In genomic region chr16:1770328-1771071, GRCh38 we compare ENCODE assay signal across 8 cellular contexts. TPM values are rescaled to one million over a fixed set of nuclear protein-coding genes. Genes with fewer than 3 reads are reported as not detected.
DNase-seq lines count a peak whose midpoint lies in the region; ATAC-seq and TF ChIP-seq lines count a peak whose summit lies in the region.

No MANE protein-coding gene starts in this region.

- peak overlapping the region; percentile 85 for H3K27ac ChIP-seq in naive thymus-derived CD4-positive, alpha-beta T cell (ENCODE audit: low read depth, low read length)
- H3K27ac ChIP-seq in thoracic aorta, result peak overlapping the region; percentile 84 to 92

- H3K36me3 ChIP-seq in ES-I3 (ENCODE audit: insufficient read depth, low read length), result no peaks in the 10 kb centered on the region
- peaks cover 0 to 46% (median 0%) of the 10 kb centered on the region in 3 experiments for H3K36me3 ChIP-seq in naive thymus-derived CD4-positive, alpha-beta T cell (ENCODE audit: control insufficient read depth in 2 of 3, insufficient read depth in 3 of 3, low read length in 3 of 3)
- peaks cover 24% of the 10 kb centered on the region for H3K36me3 ChIP-seq in thoracic aorta

- peak; percentile 14 to 26 for ATAC-seq in activated T-cell treated with anti-CD3 and anti-CD28 coated beads, Interleukin-2, amount 50 U/mL, for 4 hours
- peak; percentile 31 for ATAC-seq in naive thymus-derived CD4-positive, alpha-beta T cell
- peak; percentile 6 for ATAC-seq in thoracic aorta (ENCODE audit: insufficient number of reproducible peaks, low FRiP score, low read depth)
- no peak for ATAC-seq in GM18511 (IDR thresholded peaks at IDR 0.05; ENCODE audit: unreplicated experiment)

- peak overlapping the region in 7 of 9 donors; percentile 21 to 83 (median 70) for H3K27ac Mint-ChIP-seq in naive thymus-derived CD4-positive, alpha-beta T cell

- intact Hi-C loops in naive thymus-derived CD4-positive, alpha-beta T cell (cut with micrococcal nuclease), result loop anchor here (2.0 to 10.0 kb wide), 4 partner anchors 238 to 497 kb away; partner anchors contain the start of genes RNPS1 (in 1 of the 2), TMEM204 (in 1 of the 2) and UBE2I (in 1 of the 2)

- DNase-seq in NCI-H2227 treated with DMSO at 0.1 percent for 48 hours (lab: John Stamatoyannopoulos, UW) (peak; percentile 58), fibroblast of gingiva (ENCODE audit: low read depth) (peak; percentile 54), thoracic aorta (ENCODE audit: low spot score) (no peak), Kasumi-1 (lab: John Stamatoyannopoulos, UW) (no peak)
- DNase-seq in activated T-cell treated with anti-CD3 and anti-CD28 coated beads, Interleukin-2, amount 50 U/mL, for 4 hours, result peak; percentile 52
- peak in 6 of 9 donors; percentile 28 to 59 (median 36) for DNase-seq in naive thymus-derived CD4-positive, alpha-beta T cell

- peaks cover 14% of the 10 kb centered on the region for H3K4me1 Mint-ChIP-seq in activated T-cell treated with anti-CD3 and anti-CD28 coated beads, Interleukin-2, amount 50 U/mL, for 4 hours (ENCODE audit: low read depth)
- peaks cover 8 to 23% (median 13%) of the 10 kb centered on the region in 7 donors for H3K4me1 Mint-ChIP-seq in naive thymus-derived CD4-positive, alpha-beta T cell

- POLR2A ChIA-PET in naive thymus-derived CD4-positive, alpha-beta T cell (lab: Charles Lee), result interaction anchor here (1.3 to 7.9 kb wide), 3 partner anchors 8 to 65 kb away, joined by 3 to 93 read pairs (median 14); partner anchors contain the start of genes MAPK8IP3, NUBP2 and SPSB3

- no peaks in the 10 kb centered on the region for H3K27me3 Mint-ChIP-seq in activated T-cell treated with anti-CD3 and anti-CD28 coated beads, Interleukin-2, amount 50 U/mL, for 4 hours (ENCODE audit: low read depth)
- peaks cover 0 to 2% (median 0%) of the 10 kb centered on the region in 5 donors for H3K27me3 Mint-ChIP-seq in naive thymus-derived CD4-positive, alpha-beta T cell

- peak overlapping the region; percentile 81 for H3K4me3 Mint-ChIP-seq in activated T-cell treated with anti-CD3 and anti-CD28 coated beads, Interleukin-2, amount 50 U/mL, for 4 hours
- H3K4me3 Mint-ChIP-seq in naive thymus-derived CD4-positive, alpha-beta T cell, result peak overlapping the region; percentile 73 to 98 (median 82)

- peaks cover 10% of the 10 kb centered on the region for H3K36me3 Mint-ChIP-seq in activated T-cell treated with anti-CD3 and anti-CD28 coated beads, Interleukin-2, amount 50 U/mL, for 4 hours (ENCODE audit: insufficient read depth)
- H3K36me3 Mint-ChIP-seq in naive thymus-derived CD4-positive, alpha-beta T cell, result peaks cover 0 to 9% (median 0%) of the 10 kb centered on the region in 5 donors

- no peaks in the 10 kb centered on the region for H3K27me3 ChIP-seq in naive thymus-derived CD4-positive, alpha-beta T cell (ENCODE audit: control insufficient read depth in 2 of 2, insufficient read depth in 2 of 2, low read length in 2 of 2)
- no peaks in the 10 kb centered on the region for H3K27me3 ChIP-seq in thoracic aorta (replicated peaks; ENCODE audit: insufficient read depth)

- no peaks in the 10 kb centered on the region for H3K9me3 Mint-ChIP-seq in activated T-cell treated with anti-CD3 and anti-CD28 coated beads, Interleukin-2, amount 50 U/mL, for 4 hours
- H3K9me3 Mint-ChIP-seq in naive thymus-derived CD4-positive, alpha-beta T cell, result peaks cover 0 to 3% (median 0%) of the 10 kb centered on the region in 11 donors

- no peaks in the 10 kb centered on the region for H3K4me1 ChIP-seq in ES-I3 (ENCODE audit: insufficient read depth, low read length)
- peaks cover 13 to 26% of the 10 kb centered on the region in 2 donors for H3K4me1 ChIP-seq in naive thymus-derived CD4-positive, alpha-beta T cell (ENCODE audit: control insufficient read depth in 2 of 2, insufficient read depth in 2 of 2, low read length in 2 of 2)
- H3K4me1 ChIP-seq in thoracic aorta (ENCODE audit: control insufficient read depth in 1 of 2, low read depth in 2 of 2), result peaks cover 15 to 41% of the 10 kb centered on the region in 2 donors

- H3K4me3 ChIP-seq in naive thymus-derived CD4-positive, alpha-beta T cell (ENCODE audit: low read length), result peak overlapping the region; percentile 70
- peak overlapping the region; percentile 95 for H3K4me3 ChIP-seq in thoracic aorta

- H3K9me3 ChIP-seq in ES-I3 (ENCODE audit: control insufficient read depth, insufficient read depth, low read length) (no peaks in the 10 kb centered on the region), thoracic aorta (no peaks in the 10 kb centered on the region)
- H3K9me3 ChIP-seq in naive thymus-derived CD4-positive, alpha-beta T cell (ENCODE audit: control insufficient read depth in 2 of 3, low read length in 3 of 3), result no peaks in the 10 kb centered on the region

- CTCF ChIA-PET in naive thymus-derived CD4-positive, alpha-beta T cell (lab: Charles Lee), result interaction anchor here (0.7 to 3.3 kb wide), 3 partner anchors 12 to 70 kb away, joined by 3 to 13 read pairs (median 3); partner anchors contain the start of genes NUBP2 and SPSB3

- TF ChIP-seq CTCF in thoracic aorta (IDR thresholded peaks at IDR 0.05), result no peak

- H3K9ac ChIP-seq in ES-I3 (ENCODE audit: low read depth, low read length), result peak overlapping the region; percentile 92

RNA-seq across cellular contexts. Expression of gene NME3, which starts 0.8 kb away (rescaled TPM):
- 10 to 100 TPM; 37.2 to 37.6 (median 37.4) TPM for total RNA-seq in activated T-cell treated with anti-CD3 and anti-CD28 coated beads, Interleukin-2, amount 50 U/mL, for 4 hours
- total RNA-seq in naive thymus-derived CD4-positive, alpha-beta T cell, result 10 to 100 TPM; 49.4 to 81.5 (median 58.2) TPM
- 10 to 100 TPM; 70.6 to 71.9 TPM for polyA plus RNA-seq in naive thymus-derived CD4-positive, alpha-beta T cell
- total RNA-seq in thoracic aorta, result 100 to 1,000 TPM in 1 of 2 donors, 10 to 100 TPM in 1; 68.1 to 165 TPM

RNA-seq across cellular contexts. Expression of gene EME2, which starts 2.1 kb away (rescaled TPM):
- 10 to 100 TPM; 30.4 to 39.1 (median 35.7) TPM for total RNA-seq in activated T-cell treated with anti-CD3 and anti-CD28 coated beads, Interleukin-2, amount 50 U/mL, for 4 hours
- 10 to 100 TPM; 32.2 to 47.5 (median 36.8) TPM for total RNA-seq in naive thymus-derived CD4-positive, alpha-beta T cell
- polyA plus RNA-seq in naive thymus-derived CD4-positive, alpha-beta T cell, result 1 to 10 TPM in 1 of 2 donors, under 1 TPM in 1; 0.59 to 3.8 TPM
- total RNA-seq in thoracic aorta, result 10 to 100 TPM; 23.4 to 29.2 TPM

RNA-seq across cellular contexts. Expression of gene MRPS34, which starts 2.4 kb away (rescaled TPM):
- 100 to 1,000 TPM; 223 to 288 (median 265) TPM for total RNA-seq in activated T-cell treated with anti-CD3 and anti-CD28 coated beads, Interleukin-2, amount 50 U/mL, for 4 hours
- total RNA-seq in naive thymus-derived CD4-positive, alpha-beta T cell, result 100 to 1,000 TPM in 1 of 5 experiments, 10 to 100 TPM in 4; 41.6 to 115 (median 49.5) TPM
- polyA plus RNA-seq in naive thymus-derived CD4-positive, alpha-beta T cell, result 100 to 1,000 TPM; 124 to 162 TPM
- total RNA-seq in thoracic aorta, result 10 to 100 TPM; 36.9 to 48.3 TPM

RNA-seq across cellular contexts. Expression of gene SPSB3, which starts 11.9 kb away (rescaled TPM):
- 10 to 100 TPM; 15.5 to 20.8 (median 16.8) TPM for total RNA-seq in activated T-cell treated with anti-CD3 and anti-CD28 coated beads, Interleukin-2, amount 50 U/mL, for 4 hours
- total RNA-seq in naive thymus-derived CD4-positive, alpha-beta T cell, result 100 to 1,000 TPM in 2 of 5 experiments, 10 to 100 TPM in 3; 38.2 to 127 (median 72.3) TPM
- polyA plus RNA-seq in naive thymus-derived CD4-positive, alpha-beta T cell, result 10 to 100 TPM; 38.7 to 58.9 TPM
- 10 to 100 TPM; 60.9 to 79.3 TPM for total RNA-seq in thoracic aorta

RNA-seq across cellular contexts. Expression of gene NUBP2, which starts 12.3 kb away (rescaled TPM):
- 100 to 1,000 TPM in 1 of 3 donors, 10 to 100 TPM in 2; 85.7 to 101 (median 94.7) TPM for total RNA-seq in activated T-cell treated with anti-CD3 and anti-CD28 coated beads, Interleukin-2, amount 50 U/mL, for 4 hours
- 10 to 100 TPM; 39.3 to 60.2 (median 48.6) TPM for total RNA-seq in naive thymus-derived CD4-positive, alpha-beta T cell
- 10 to 100 TPM; 96.7 to 98.9 TPM for polyA plus RNA-seq in naive thymus-derived CD4-positive, alpha-beta T cell
- total RNA-seq in thoracic aorta, result 10 to 100 TPM; 64.6 to 68.5 TPM

Comparison
In these comparisons a context has a peak if more than half of its experiments do, and no peak if none do; other contexts are left out.
1. DNase-seq: peak in NCI-H2227 treated with DMSO at 0.1 percent for 48 hours (single experiment), activated T-cell treated with anti-CD3 and anti-CD28 coated beads, Interleukin-2, amount 50 U/mL, for 4 hours (single experiment), fibroblast of gingiva (single experiment) and naive thymus-derived CD4-positive, alpha-beta T cell (6 of 9); none in thoracic aorta (single experiment) and Kasumi-1 (0 of 2).